8 cellular contexts compared by ENCODE assay signal in the genomic region with DNA sequence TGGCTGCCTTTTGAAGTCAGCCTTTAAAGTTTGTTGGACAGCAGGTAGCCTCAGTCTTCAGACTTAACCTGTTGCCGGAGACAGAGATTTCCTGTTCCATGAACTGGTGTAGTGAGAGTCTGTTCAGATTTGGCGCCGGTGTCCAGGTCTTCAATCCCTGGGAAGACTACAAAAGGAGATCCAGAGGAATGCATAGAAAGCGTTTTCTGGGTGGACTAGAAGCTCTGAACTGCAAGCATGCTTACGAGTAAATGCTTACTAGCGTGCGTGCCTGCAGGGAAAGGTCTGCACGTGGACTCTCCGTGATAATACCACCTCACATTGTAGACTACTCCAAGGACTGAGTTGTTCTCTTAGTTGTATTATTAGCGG. TPM values are rescaled to one million over a fixed set of nuclear protein-coding genes. Genes with fewer than 3 reads are reported as not detected.
DNase-seq lines count a peak whose midpoint lies in the region; ATAC-seq and TF ChIP-seq lines count a peak whose summit lies in the region.

No MANE protein-coding gene starts in this region.

- H3K9me3 ChIP-seq in skeletal muscle tissue (ENCODE audit: control insufficient read depth in 3 of 3, low read length in 3 of 3): no peaks in the 10 kb centered on the region

- peak overlapping the region; percentile 92 for H3K4me3 Mint-ChIP-seq in glutamatergic neuron (ENCODE audit: unreplicated experiment)

- H2AFZ ChIP-seq in ACC112 (ENCODE audit: low read length, unreplicated experiment): no peak overlapping the region

- DNase-seq in H7 (peak; percentile 46), glutamatergic neuron (no peak), NCI-H1105 treated with DMSO at 0.1 percent for 48 hours (lab: John Stamatoyannopoulos, UW) (no peak), GOT3 (lab: John Stamatoyannopoulos, UW) (no peak)

- no peak for ATAC-seq in HG02852 (IDR thresholded peaks at IDR 0.05; ENCODE audit: unreplicated experiment)

- peak overlapping the region; percentile 87 to 92 (median 91) for H3K9ac ChIP-seq in skeletal muscle tissue (ENCODE audit: low read depth in 1 of 3, low read length in 3 of 3)

- H3K36me3 ChIP-seq in ACC112 (ENCODE audit: insufficient read depth, low read length) (peaks cover 7% of the 10 kb centered on the region; the same call in 1 of the 2 replicates), H7 (replicated peaks; ENCODE audit: control insufficient read depth, insufficient read depth, low read length) (no peaks in the 10 kb centered on the region), skeletal muscle tissue (ENCODE audit: control insufficient read depth in 3 of 3, insufficient read depth in 3 of 3, low read length in 3 of 3) (peaks cover 0 to 4% (median 0%) of the 10 kb centered on the region in 3 donors)

- H3K4me1 ChIP-seq in ACC112 (ENCODE audit: control insufficient read depth, insufficient read depth, low read length, unreplicated experiment) (peaks cover 43% of the 10 kb centered on the region), skeletal muscle tissue (ENCODE audit: control insufficient read depth in 3 of 3, insufficient read depth in 3 of 3, low read length in 3 of 3) (peaks cover 27 to 35% (median 28%) of the 10 kb centered on the region in 3 donors)

- H3K27ac Mint-ChIP-seq in glutamatergic neuron (ENCODE audit: unreplicated experiment): peak overlapping the region; percentile 12

- peak overlapping the region; percentile 77 for H3K27ac ChIP-seq in ACC112 (ENCODE audit: low read depth, low read length)
- H3K27ac ChIP-seq in skeletal muscle tissue (ENCODE audit: low read depth, low read length): peak overlapping the region; percentile 77

- TF ChIP-seq CTCF in WI38 (IDR thresholded peaks at IDR 0.05; ENCODE audit: low read depth, low read length) (no peak), glutamatergic neuron (IDR thresholded peaks at IDR 0.05; ENCODE audit: partially characterized antibody, unreplicated experiment) (no peak)

- H3K4me1 Mint-ChIP-seq in glutamatergic neuron (ENCODE audit: low read depth, unreplicated experiment): peaks cover 6% of the 10 kb centered on the region

- peak overlapping the region; percentile 88 for H3K4me3 ChIP-seq in ACC112 (ENCODE audit: low read depth, low read length)
- H3K4me3 ChIP-seq in H7 (ENCODE audit: insufficient read depth, low read depth, low read length): peak overlapping the region; percentile 92
- H3K4me3 ChIP-seq in WI38 (ENCODE audit: low read depth, low read length): peak overlapping the region; percentile 85
- peak overlapping the region; percentile 86 to 93 (median 90) for H3K4me3 ChIP-seq in skeletal muscle tissue (ENCODE audit: low read length in 3 of 3)

- peaks cover 6% of the 10 kb centered on the region for H3K27me3 Mint-ChIP-seq in glutamatergic neuron (ENCODE audit: unreplicated experiment)

- H3K36me3 Mint-ChIP-seq in glutamatergic neuron (ENCODE audit: unreplicated experiment): no peaks in the 10 kb centered on the region

- H3K27me3 ChIP-seq in ACC112 (ENCODE audit: insufficient read depth, low read length) (no peaks in the 10 kb centered on the region), H7 (ENCODE audit: control insufficient read depth, insufficient read depth, low read length) (no peaks in the 10 kb centered on the region), skeletal muscle tissue (ENCODE audit: control insufficient read depth in 3 of 3, insufficient read depth in 3 of 3, low read length in 3 of 3) (no peaks in the 10 kb centered on the region)

- H3K79me2 ChIP-seq in ACC112 (ENCODE audit: control insufficient read depth, insufficient read depth, low read length, unreplicated experiment): peaks cover 57% of the 10 kb centered on the region

- H3K9me3 Mint-ChIP-seq in glutamatergic neuron (ENCODE audit: unreplicated experiment): peaks cover 4% of the 10 kb centered on the region

RNA-seq across cellular contexts. Expression of a gene that starts 0.9 kb away (rescaled TPM):
- total RNA-seq in H7 (2014; rRNA removed; shearing (Covaris generic)): 151 and 161 TPM in 2 replicates
- 80.1 TPM for total RNA-seq in glutamatergic neuron (ENCODE audit: unreplicated experiment)
- 49.1 TPM for total RNA-seq in skeletal muscle tissue

RNA-seq across cellular contexts. Expression of a gene that starts 26.4 kb away (rescaled TPM):
- 0.42 and 2.3 TPM in 2 replicates for total RNA-seq in H7 (2014; rRNA removed; shearing (Covaris generic))
- total RNA-seq in glutamatergic neuron (ENCODE audit: unreplicated experiment) (0.96 TPM), skeletal muscle tissue (not detected)
